ENCODE assay signal across 16 cellular contexts in the genomic region with DNA sequence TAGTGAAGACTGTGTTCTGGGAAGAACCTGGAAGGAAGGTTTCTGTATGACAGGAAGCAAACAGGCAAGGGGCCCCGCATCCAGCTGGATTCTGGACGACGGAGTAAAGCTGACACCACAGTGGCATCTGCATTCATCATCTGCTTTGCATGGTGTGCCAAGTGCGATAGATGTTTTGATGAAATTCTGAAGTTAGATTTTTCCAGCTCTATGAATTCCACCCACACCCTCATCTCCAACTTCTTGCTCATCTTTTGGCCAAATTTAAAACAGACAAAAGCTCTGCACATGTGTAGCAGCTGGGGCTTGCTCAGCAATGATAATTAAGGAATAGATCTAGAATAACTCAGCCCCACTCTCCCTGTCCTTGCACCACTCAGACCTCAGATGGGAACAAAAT.
DNase-seq lines count a peak whose midpoint lies in the region; ATAC-seq and FAIRE-seq lines count a peak whose summit lies in the region.
"Had no signal": no experiment of that assay in that cellular context is flagged by ENCODE, and none has a peak within 500 bp of the region (broad histone marks: within the 10 kb centered on the region; RNA-seq: fewer than 3 reads in every experiment).

No MANE protein-coding gene starts in this region.

- H3K36me3 Mint-ChIP-seq in T-helper 17 cell (ENCODE audit: low read depth): peaks cover 2% of the 10 kb centered on the region
- H3K36me3 Mint-ChIP-seq: activated CD8-positive, alpha-beta memory T cell treated with anti-CD3 and anti-CD28 coated beads, Interleukin-2, amount 10 ng/mL, durations not matched to agents 7 days and 5 days; naive B cell had no signal

- no peak overlapping the region for H3K27ac Mint-ChIP-seq in T-helper 17 cell
- H3K27ac Mint-ChIP-seq: activated CD8-positive, alpha-beta memory T cell treated with anti-CD3 and anti-CD28 coated beads, Interleukin-2, amount 10 ng/mL, durations not matched to agents 7 days and 5 days had no signal

- no peaks in the 10 kb centered on the region for H3K79me1 ChIP-seq in mesenchymal stem cell (replicated peaks; ENCODE audit: low read length, poor library complexity, severe bottlenecking)

- no peak overlapping the region for H2BK12ac ChIP-seq in mesenchymal stem cell (ENCODE audit: low read length in 2 of 2)

- peak overlapping the region; percentile 88 for H3K9ac ChIP-seq in mesenchymal stem cell (ENCODE audit: low read length)
- H3K9ac ChIP-seq: parathyroid adenoma had no signal

- no peak overlapping the region for H3K4me2 ChIP-seq in mesenchymal stem cell (ENCODE audit: low read length, poor library complexity, severe bottlenecking)

- no peak overlapping the region for H3K4me3 Mint-ChIP-seq in T-helper 17 cell
- H3K4me3 Mint-ChIP-seq: activated CD8-positive, alpha-beta memory T cell treated with anti-CD3 and anti-CD28 coated beads, Interleukin-2, amount 10 ng/mL, durations not matched to agents 7 days and 5 days had no signal

- H2BK5ac ChIP-seq in mesenchymal stem cell (ENCODE audit: low read depth, low read length, poor library complexity, severe bottlenecking): no peak overlapping the region

- H3K4me1 ChIP-seq in mesenchymal stem cell (ENCODE audit: control insufficient read depth, insufficient read depth, low read depth, low read length): no peaks in the 10 kb centered on the region
- H3K4me1 ChIP-seq: parathyroid adenoma had no signal

- H3K9me3 ChIP-seq in mesenchymal stem cell (ENCODE audit: control insufficient read depth, low read length) (peaks cover 27% of the 10 kb centered on the region), T-helper 17 cell (ENCODE audit: control insufficient read depth, low read length, poor library complexity, severe bottlenecking) (no peaks in the 10 kb centered on the region)

- no peak overlapping the region for H3K23ac ChIP-seq in mesenchymal stem cell (ENCODE audit: low read length in 2 of 2)

- peak; percentile 76 for DNase-seq in GM04504 (ENCODE audit: low read depth)
- no peak for DNase-seq in mesenchymal stem cell
- peak; percentile 33 for DNase-seq in stromal cell of bone marrow (ENCODE audit: low read depth)
- no peak for DNase-seq in T-helper 17 cell
- no peak for DNase-seq in substantia nigra (lab: John Stamatoyannopoulos, UW)
- no peak for DNase-seq in ureter (ENCODE audit: low spot score)
- DNase-seq: activated CD4-positive, alpha-beta T cell treated with anti-CD3 and anti-CD28 coated beads for 4 hours; activated CD8-positive, alpha-beta memory T cell treated with anti-CD3 and anti-CD28 coated beads, Interleukin-2, amount 10 ng/mL, durations not matched to agents 7 days and 5 days; DMS79; naive B cell; NCI-H1105; NCI-H526 treated with DMSO at 0.1 percent for 48 hours had no signal

- H3K4ac ChIP-seq in mesenchymal stem cell (ENCODE audit: low read depth in 1 of 2, low read length in 2 of 2): no peak overlapping the region

- H3K4me1 Mint-ChIP-seq in T-helper 17 cell: no peaks in the 10 kb centered on the region
- H3K4me1 Mint-ChIP-seq: naive B cell had no signal

- no peak overlapping the region for H3K14ac ChIP-seq in mesenchymal stem cell (ENCODE audit: low read length in 2 of 2)

- no peak overlapping the region for H4K8ac ChIP-seq in mesenchymal stem cell (ENCODE audit: low read length)

- H3K36me3 ChIP-seq in mesenchymal stem cell (ENCODE audit: control insufficient read depth in 1 of 2, insufficient read depth in 2 of 2, low read depth in 1 of 2, low read length in 2 of 2): no peaks in the 10 kb centered on the region

- no peak for ATAC-seq in GM21360 (IDR thresholded peaks at IDR 0.05; ENCODE audit: unreplicated experiment)
- no peak for ATAC-seq in T-helper 17 cell
- ATAC-seq: activated CD8-positive, alpha-beta memory T cell treated with anti-CD3 and anti-CD28 coated beads, Interleukin-2, amount 10 ng/mL, durations not matched to agents 7 days and 5 days had no signal

- peak; percentile 37 for FAIRE-seq in endometrium (lab: Jason Lieb, UNC)
- FAIRE-seq: TTC549 had no signal

- no peak overlapping the region for H2AK5ac ChIP-seq in mesenchymal stem cell (ENCODE audit: low read length, severe bottlenecking)

- H2AFZ ChIP-seq in mesenchymal stem cell (ENCODE audit: low read depth, low read length): no peak overlapping the region
- H2AFZ ChIP-seq: parathyroid adenoma had no signal

- H2BK15ac ChIP-seq in mesenchymal stem cell (ENCODE audit: low read depth, poor library complexity, severe bottlenecking): no peak overlapping the region

- peak overlapping the region in 1 of 2 experiments; percentile 42 for H3K4me3 ChIP-seq in mesenchymal stem cell (ENCODE audit: insufficient read depth in 1 of 2, low read depth in 1 of 2, low read length in 2 of 2)

- H2BK120ac ChIP-seq in mesenchymal stem cell (ENCODE audit: low read depth, low read length): no peak overlapping the region

- H3K27me3 ChIP-seq in mesenchymal stem cell (ENCODE audit: control insufficient read depth in 1 of 2, insufficient read depth in 1 of 2, low read length in 2 of 2): no peaks in the 10 kb centered on the region

- no peak overlapping the region for H3K18ac ChIP-seq in mesenchymal stem cell (ENCODE audit: low read depth in 1 of 2, low read length in 2 of 2)

- H3K27ac ChIP-seq in mesenchymal stem cell (ENCODE audit: low read length, poor library complexity, severe bottlenecking) (no peak overlapping the region), substantia nigra (ENCODE audit: low read depth, low read length, poor library complexity, severe bottlenecking) (no peak overlapping the region)
- H3K27ac ChIP-seq: parathyroid adenoma had no signal

- H4K91ac ChIP-seq in mesenchymal stem cell (ENCODE audit: low read length): no peak overlapping the region

- peaks cover 40% of the 10 kb centered on the region for H3K27me3 Mint-ChIP-seq in T-helper 17 cell

- 64% methylated on average over 3 of the region's 4 CpGs for WGBS in mesenchymal stem cell

Comparison
In these comparisons a context has a peak if more than half of its experiments do, and no peak if none do; other contexts are left out.
1. DNase-seq: peak in GM04504 (single experiment) and stromal cell of bone marrow (single experiment); none in mesenchymal stem cell (single experiment), T-helper 17 cell (0 of 3), substantia nigra (0 of 49) and ureter (single experiment).